ENCODE assay signal across 18 cellular contexts in genomic region chr17:17322516-17323510, GRCh38. TPM values are rescaled to one million over a fixed set of nuclear protein-coding genes. Genes with fewer than 3 reads are reported as not detected.
DNase-seq lines count a peak whose midpoint lies in the region; ATAC-seq, FAIRE-seq and TF ChIP-seq lines count a peak whose summit lies in the region.
"Had no signal": no experiment of that assay in that cellular context is flagged by ENCODE, and none has a peak within 500 bp of the region (broad histone marks: within the 10 kb centered on the region; RNA-seq: fewer than 3 reads in every experiment).

No MANE protein-coding gene starts in this region.

- H3K27ac ChIP-seq in IMR-90 (ENCODE audit: insufficient read depth, low read length) (no peak overlapping the region), kidney (ENCODE audit: low read depth in 2 of 2, low read length in 2 of 2) (no peak overlapping the region)
- H3K27ac ChIP-seq: PC-9 had no signal

- H3K18ac ChIP-seq in IMR-90 (ENCODE audit: low read depth, low read length) = no peak overlapping the region

- H3K36me3 ChIP-seq in IMR-90 (ENCODE audit: control insufficient read depth, insufficient read depth, low read length) = no peaks in the 10 kb centered on the region
- no peaks in the 10 kb centered on the region for H3K36me3 ChIP-seq in kidney (ENCODE audit: control insufficient read depth in 1 of 2, insufficient read depth in 2 of 2, low read length in 2 of 2)

- no peak overlapping the region for H3K4me2 ChIP-seq in IMR-90 (ENCODE audit: low read depth, low read length)
- H3K4me2 ChIP-seq: PC-9 had no signal

- CTCF ChIA-PET in IMR-90 (lab: Yijun Ruan, JAX) = no interaction called here

- H3K27me3 ChIP-seq in IMR-90 (ENCODE audit: control insufficient read depth, insufficient read depth, low read length) = peaks cover 6% of the 10 kb centered on the region

- H3K79me1 ChIP-seq in IMR-90 (ENCODE audit: low read depth in 1 of 2, low read length in 2 of 2) = no peaks in the 10 kb centered on the region

- H3K9ac ChIP-seq in IMR-90 (ENCODE audit: low read depth, low read length) = no peak overlapping the region
- H3K9ac ChIP-seq in kidney (ENCODE audit: low read length in 2 of 2) = no peak overlapping the region

- no peak overlapping the region for H2BK15ac ChIP-seq in IMR-90 (ENCODE audit: low read depth, low read length)

- dilution Hi-C loops in IMR-90 (cut with HindIII; ENCODE audit: low sequenced_read_pairs, unreplicated experiment) = no loop called here

- H3K14ac ChIP-seq in IMR-90 (replicated peaks; ENCODE audit: low read depth, low read length) = no peak overlapping the region

- no peaks in the 10 kb centered on the region for H3K9me3 ChIP-seq in IMR-90 (ENCODE audit: control insufficient read depth, insufficient read depth, low read length)
- H3K9me3 ChIP-seq in kidney (ENCODE audit: control insufficient read depth in 1 of 2, low read length in 2 of 2) = no peaks in the 10 kb centered on the region

- TF ChIP-seq CTCF in IMR-90 (conservative IDR thresholded peaks at IDR 0.05; ENCODE audit: low read depth, low read length) = no peak
- TF ChIP-seq CTCF in kidney (IDR thresholded peaks at IDR 0.05; ENCODE audit: borderline replicate concordance, extremely low read depth, insufficient read depth) = no peak

- DNase-seq in AG20443 (ENCODE audit: low spot score) (peak; percentile 9), IMR-90 (no peak), kidney (peak; percentile 48), NK-92 (lab: John Stamatoyannopoulos, UW; ENCODE audit: unreplicated experiment) (no peak)
- DNase-seq in stimulated activated effector memory CD8-positive, alpha-beta T cell treated with anti-CD3 and anti-CD28 coated beads, Interleukin-12 subunit alpha, Interleukin-12 subunit beta, amount 100 ng/mL, for 72 hours (ENCODE audit: low spot score in 2 of 2) = no peak
- DNase-seq in stimulated activated CD4-positive, alpha-beta T cell treated with anti-CD3 and anti-CD28 coated beads, Interleukin-4, amount 100 ng/mL, for 1 hour = no peak
- DNase-seq in activated T-cell treated with anti-CD3 and anti-CD28 coated beads, Interleukin-2, amount 50 U/mL, for 72 hours = no peak
- DNase-seq: AML-193, DMS 273 treated with DMSO at 0.1 percent for 48 hours, GDM1, NCI-H187 treated with DMSO at 0.1 percent for 48 hours, NCI-H2171, NCI-H748 treated with DMSO at 0.1 percent for 48 hours, PC-9 had no signal

- no peak overlapping the region for H4K91ac ChIP-seq in IMR-90 (ENCODE audit: insufficient read depth, low read depth, low read length)

- TF ChIP-seq RAD21 in IMR-90 (IDR thresholded peaks at IDR 0.05; ENCODE audit: low read length) = no peak

- in situ Hi-C loops in IMR-90 (cut with MboI; ENCODE audit: low sequenced_read_pairs) = no loop called here

- no peak overlapping the region for H2AK5ac ChIP-seq in IMR-90 (ENCODE audit: low read depth, low read length)

- no peak overlapping the region for H4K8ac ChIP-seq in IMR-90 (ENCODE audit: low read depth in 2 of 2, low read length in 2 of 2)

- intact Hi-C loops in IMR-90 (cut with micrococcal nuclease) (no loop called here), kidney (cut with DNase I) (no loop called here)

- no peak overlapping the region for H3K4me3 ChIP-seq in IMR-90 (ENCODE audit: insufficient read depth, low read depth, low read length)
- H3K4me3 ChIP-seq in kidney (ENCODE audit: low read length in 2 of 2) = no peak overlapping the region
- H3K4me3 ChIP-seq: PC-9 had no signal

- H3K4me1 ChIP-seq in IMR-90 (ENCODE audit: control insufficient read depth, insufficient read depth, low read length) (no peaks in the 10 kb centered on the region), kidney (ENCODE audit: control insufficient read depth in 1 of 2, insufficient read depth in 1 of 2, low read depth in 1 of 2, low read length in 2 of 2) (no peaks in the 10 kb centered on the region)

- H4K20me1 ChIP-seq in IMR-90 (ENCODE audit: insufficient read depth, low read length) = no peaks in the 10 kb centered on the region

- H2BK20ac ChIP-seq in IMR-90 (ENCODE audit: low read depth, low read length) = no peak overlapping the region

- no peak overlapping the region for H3K27ac Mint-ChIP-seq in stimulated activated effector memory CD8-positive, alpha-beta T cell treated with anti-CD3 and anti-CD28 coated beads, Interleukin-12 subunit alpha, Interleukin-12 subunit beta, amount 100 ng/mL, for 72 hours
- H3K27ac Mint-ChIP-seq in activated T-cell treated with anti-CD3 and anti-CD28 coated beads, Interleukin-2, amount 50 U/mL, for 72 hours = no peak overlapping the region

- no peak overlapping the region for H2AFZ ChIP-seq in IMR-90 (replicated peaks; ENCODE audit: low read length, poor library complexity)
- H2AFZ ChIP-seq: PC-9 had no signal

- no peaks in the 10 kb centered on the region for H3K27me3 Mint-ChIP-seq in activated T-cell treated with anti-CD3 and anti-CD28 coated beads, Interleukin-2, amount 50 U/mL, for 72 hours (ENCODE audit: low read depth)

- H3K9me3 Mint-ChIP-seq in stimulated activated effector memory CD8-positive, alpha-beta T cell treated with anti-CD3 and anti-CD28 coated beads, Interleukin-12 subunit alpha, Interleukin-12 subunit beta, amount 100 ng/mL, for 72 hours = no peaks in the 10 kb centered on the region
- no peaks in the 10 kb centered on the region for H3K9me3 Mint-ChIP-seq in activated T-cell treated with anti-CD3 and anti-CD28 coated beads, Interleukin-2, amount 50 U/mL, for 72 hours
- H3K9me3 Mint-ChIP-seq: CD14-positive monocyte had no signal

- no TSS peak for BruUV-seq in IMR-90 (replicated peaks; lab: Mats Ljungman, UMichigan)

- ATAC-seq in IMR-90 (ENCODE audit: low read depth) = no peak
- peak; percentile 33 for ATAC-seq in stimulated activated effector memory CD8-positive, alpha-beta T cell treated with anti-CD3 and anti-CD28 coated beads, Interleukin-12 subunit alpha, Interleukin-12 subunit beta, amount 100 ng/mL, for 72 hours
- ATAC-seq in GM21367 (IDR thresholded peaks at IDR 0.05; ENCODE audit: unreplicated experiment) = no peak
- ATAC-seq in activated T-cell treated with anti-CD3 and anti-CD28 coated beads, Interleukin-2, amount 50 U/mL, for 72 hours (replicated peaks in 1 of 2) = no peak

- no peak overlapping the region for H2BK5ac ChIP-seq in IMR-90 (ENCODE audit: low read depth, low read length, poor library complexity, severe bottlenecking)

- TF ChIP-seq POLR2A in IMR-90 (IDR thresholded peaks at IDR 0.05; ENCODE audit: low read depth, low read length) = no peak

- no peak overlapping the region for H3K4me3 Mint-ChIP-seq in stimulated activated effector memory CD8-positive, alpha-beta T cell treated with anti-CD3 and anti-CD28 coated beads, Interleukin-12 subunit alpha, Interleukin-12 subunit beta, amount 100 ng/mL, for 72 hours
- no peak overlapping the region for H3K4me3 Mint-ChIP-seq in activated T-cell treated with anti-CD3 and anti-CD28 coated beads, Interleukin-2, amount 50 U/mL, for 72 hours
- H3K4me3 Mint-ChIP-seq: CD14-positive monocyte had no signal

- H3K4ac ChIP-seq in IMR-90 (ENCODE audit: low read depth, low read length) = no peak overlapping the region

- H3K4me1 Mint-ChIP-seq in stimulated activated effector memory CD8-positive, alpha-beta T cell treated with anti-CD3 and anti-CD28 coated beads, Interleukin-12 subunit alpha, Interleukin-12 subunit beta, amount 100 ng/mL, for 72 hours = no peaks in the 10 kb centered on the region
- H3K4me1 Mint-ChIP-seq in activated T-cell treated with anti-CD3 and anti-CD28 coated beads, Interleukin-2, amount 50 U/mL, for 72 hours (ENCODE audit: low read depth) = no peaks in the 10 kb centered on the region
- H3K4me1 Mint-ChIP-seq: CD14-positive monocyte had no signal

- H3K56ac ChIP-seq in IMR-90 (ENCODE audit: extremely low read depth, insufficient read depth, low read length) = no peak overlapping the region

- peak overlapping the region; percentile 48 for H2AK9ac ChIP-seq in IMR-90 (replicated peaks; ENCODE audit: low read depth, low read length, poor library complexity)

- 95% methylated on average over 10 of the region's 21 CpGs; no CpG with 5 or more reads in 1 of the 2 experiments for WGBS in IMR-90 (ENCODE audit: extremely low coverage in 2 of 2, insufficient read length in 1 of 2), 2 experiments

- no peaks in the 10 kb centered on the region for H3K36me3 Mint-ChIP-seq in stimulated activated effector memory CD8-positive, alpha-beta T cell treated with anti-CD3 and anti-CD28 coated beads, Interleukin-12 subunit alpha, Interleukin-12 subunit beta, amount 100 ng/mL, for 72 hours
- H3K36me3 Mint-ChIP-seq in activated T-cell treated with anti-CD3 and anti-CD28 coated beads, Interleukin-2, amount 50 U/mL, for 72 hours (ENCODE audit: insufficient read depth in 2 of 2) = no peaks in the 10 kb centered on the region

- no peak overlapping the region for H3K23ac ChIP-seq in IMR-90 (ENCODE audit: low read depth, low read length)

- no peak overlapping the region for H2BK120ac ChIP-seq in IMR-90 (ENCODE audit: low read depth, low read length)

- no peaks in the 10 kb centered on the region for H3K9me1 ChIP-seq in IMR-90 (ENCODE audit: insufficient read depth, low read length)

- H4K5ac ChIP-seq in IMR-90 (ENCODE audit: low read depth, low read length) = no peak overlapping the region

- POLR2A ChIA-PET in IMR-90 (lab: Charles Lee; ENCODE audit: unreplicated experiment) = no interaction called here

- no peak for FAIRE-seq in kidney (lab: Jason Lieb, UNC)
- FAIRE-seq: GM12892, H54 had no signal

RNA-seq across cellular contexts. Expression of gene NT5M, which starts 19.6 kb away (rescaled TPM):
- total RNA-seq in IMR-90 (2012; rRNA removed) (0.18 and 0.28 TPM in 2 replicates), kidney (2.8 TPM)
- polyA plus RNA-seq in IMR-90 (2012; rRNA removed) (0.32 and 0.55 TPM in 2 replicates), kidney (ENCODE audit: insufficient read depth, low read depth, low replicate concordance) (10.0 TPM)
- polyA plus RNA-seq in IMR-90 (2012; cell fraction: cytosol; rRNA removed) = 0.11 and 0.51 TPM in 2 replicates
- polyA plus RNA-seq in IMR-90 (2012; cell fraction: nucleus; rRNA removed; ENCODE audit: low replicate concordance) = 0.45 and 1.1 TPM in 2 replicates
- total RNA-seq in activated T-cell treated with anti-CD3 and anti-CD28 coated beads, Interleukin-2, amount 50 U/mL, for 72 hours = 10 to 100 TPM in 1 of 2 donors, 1 to 10 TPM in 1; 8.7 to 11.0 TPM

RNA-seq across cellular contexts. Expression of gene COPS3, which starts 41.8 kb away (rescaled TPM):
- total RNA-seq in IMR-90 (2012; rRNA removed) (130 and 144 TPM in 2 replicates), kidney (48.1 TPM)
- polyA plus RNA-seq in IMR-90 (2012; rRNA removed) (59.8 and 71.4 TPM in 2 replicates), kidney (ENCODE audit: insufficient read depth, low read depth, low replicate concordance) (46.9 TPM)
- 26.7 and 30.2 TPM in 2 replicates for polyA plus RNA-seq in IMR-90 (2012; cell fraction: cytosol; rRNA removed)
- 19.0 and 48.2 TPM in 2 replicates for polyA plus RNA-seq in IMR-90 (2012; cell fraction: nucleus; rRNA removed; ENCODE audit: low replicate concordance)
- total RNA-seq in activated T-cell treated with anti-CD3 and anti-CD28 coated beads, Interleukin-2, amount 50 U/mL, for 72 hours = 10 to 100 TPM; 77.7 to 89.0 TPM

Comparison
In these comparisons a context has a peak if more than half of its experiments do, and no peak if none do; other contexts are left out.
1. DNase-seq: peak in AG20443 (single experiment) and kidney (single experiment); none in IMR-90 (single experiment), stimulated activated effector memory CD8-positive, alpha-beta T cell treated with anti-CD3 and anti-CD28 coated beads, Interleukin-12 subunit alpha, Interleukin-12 subunit beta, amount 100 ng/mL, for 72 hours (0 of 2), stimulated activated CD4-positive, alpha-beta T cell treated with anti-CD3 and anti-CD28 coated beads, Interleukin-4, amount 100 ng/mL, for 1 hour (single experiment), NK-92 (single experiment) and activated T-cell treated with anti-CD3 and anti-CD28 coated beads, Interleukin-2, amount 50 U/mL, for 72 hours (0 of 2).